In genomic region chr3:50616003-50616769, GRCh38 we compare ENCODE assay signal across 8 cellular contexts. TPM values are rescaled to one million over a fixed set of nuclear protein-coding genes. Genes with fewer than 3 reads are reported as not detected.
A peak's percentile ranks its signal among the peaks of the same experiment; 100 is the strongest.
DNase-seq lines count a peak whose midpoint lies in the region; ATAC-seq, FAIRE-seq and TF ChIP-seq lines count a peak whose summit lies in the region.

No MANE protein-coding gene starts in this region.

- H3K4me2 ChIP-seq in H1 (ENCODE audit: insufficient read depth in 1 of 2, low read depth in 2 of 2, low read length in 2 of 2) = peak overlapping the region; percentile 91 to 99

- H3K4me3 Mint-ChIP-seq in activated CD8-positive, alpha-beta memory T cell treated with anti-CD3 and anti-CD28 coated beads, Interleukin-2, amount 10 ng/mL, durations not matched to agents 7 days and 5 days = peak overlapping the region; percentile 88
- H3K4me3 Mint-ChIP-seq in memory B cell = peak overlapping the region; percentile 95

- WGBS in H1 (ENCODE audit: extremely low coverage in 1 of 2, insufficient coverage in 1 of 2, insufficient read length in 1 of 2, insufficient replicate concordance in 2 of 2, low coverage in 1 of 2, low lambda C conversion rate in 2 of 2, missing lambda C conversion rate in 1 of 2), 2 experiments = 11% methylated on average over 24 of the region's 24 CpGs; no CpG with 5 or more reads in 1 of the 2 experiments

- H3K79me2 ChIP-seq in H1 (ENCODE audit: control insufficient read depth in 1 of 2, insufficient read depth in 2 of 2, low read length in 2 of 2) = peaks cover 0 to 15% of the 10 kb centered on the region in 2 experiments; a peak in 1 of 4 replicates

- peak overlapping the region; percentile 6; the same call in 1 of the 2 replicates for H3K18ac ChIP-seq in H1 (ENCODE audit: extremely low read depth, low read length)

- H3K56ac ChIP-seq in H1 (replicated peaks; ENCODE audit: insufficient read length, low read depth, low read length) = no peak overlapping the region

- H3K9me3 ChIP-seq in H1 (ENCODE audit: insufficient read depth in 2 of 2, low read depth in 1 of 2, low read length in 1 of 2) = no peaks in the 10 kb centered on the region

- no peaks in the 10 kb centered on the region for H3K9me3 Mint-ChIP-seq in activated CD8-positive, alpha-beta memory T cell treated with anti-CD3 and anti-CD28 coated beads, Interleukin-2, amount 10 ng/mL, durations not matched to agents 7 days and 5 days (ENCODE audit: low read depth)
- H3K9me3 Mint-ChIP-seq in memory B cell = no peaks in the 10 kb centered on the region

- CTCF ChIA-PET in activated CD8-positive, alpha-beta memory T cell treated with anti-CD3 and anti-CD28 coated beads, Interleukin-2, amount 10 ng/mL, durations not matched to agents 7 days and 5 days (lab: Charles Lee) = interaction anchor here (0.5 to 25.1 kb wide), 37 partner anchors 8 to 1066 kb away, joined by 3 to 859 read pairs (median 5); partner anchors contain the start of genes C3orf18, HEMK1 and MANF
- CTCF ChIA-PET in H1 (lab: Charles Lee; ENCODE audit: partially characterized antibody) = interaction anchor here (0.6 to 50.4 kb wide), 45 partner anchors 13 to 777 kb away, joined by 3 to 1262 read pairs (median 4); partner anchors contain the start of genes C3orf18, DOCK3, HEMK1 and MANF

- POLR2A ChIA-PET in H1 (lab: Charles Lee; ENCODE audit: partially characterized antibody) = interaction anchor here (0.7 to 4.8 kb wide), 11 partner anchors 8 to 772 kb away, joined by 3 to 20 read pairs (median 5); partner anchors contain the start of gene MANF

- DNase-seq in AG20443 (ENCODE audit: low spot score) (peak; percentile 89), GM19238 (ENCODE audit: insufficient read length, low spot score) (peak; percentile 80), HT1080 (ENCODE audit: low read depth) (peak; percentile 78), NOMO-1 treated with DMSO at 0.1 percent for 48 hours (lab: John Stamatoyannopoulos, UW; ENCODE audit: unreplicated experiment) (peak; percentile 80), H1 (ENCODE audit: low read depth in 1 of 2, low spot score in 2 of 2) (peak; percentile 71 to 90), memory B cell (ENCODE audit: low spot score in 2 of 2) (peak; percentile 69 to 79)
- peak; percentile 91 for DNase-seq in activated CD8-positive, alpha-beta memory T cell treated with anti-CD3 and anti-CD28 coated beads, Interleukin-2, amount 10 ng/mL, durations not matched to agents 7 days and 5 days
- peak in 2 of 3 experiments; percentile 72 to 73 for DNase-seq in stimulated activated CD4-positive, alpha-beta T cell treated with anti-CD3 and anti-CD28 coated beads, TNF-alpha, amount 100 ng/mL, for 4 hours (ENCODE audit: low read depth in 3 of 3)

- H3K4me1 ChIP-seq in H1 (replicated peaks in 1 of 4; ENCODE audit: control insufficient read depth in 3 of 4, insufficient read depth in 4 of 4, low read length in 3 of 4) = peaks cover 0 to 17% (median 9%) of the 10 kb centered on the region in 4 experiments; a peak in 6 of 7 replicates

- no peak overlapping the region for H3K23ac ChIP-seq in H1 (ENCODE audit: insufficient read length)

- FAIRE-seq in H1 (lab: Jason Lieb, UNC) = peak; percentile 80

- H3K4ac ChIP-seq in H1 (replicated peaks; ENCODE audit: insufficient read length, low read depth, low read length) = no peak overlapping the region

- H3K27me3 ChIP-seq in H1 (replicated peaks in 1 of 4; ENCODE audit: control insufficient read depth in 3 of 4, extremely low read depth in 1 of 4, insufficient read depth in 3 of 4, low read length in 3 of 4) = peaks cover 3 to 24% (median 18%) of the 10 kb centered on the region in 4 experiments; a peak in 6 of 7 replicates

- H3K27me3 Mint-ChIP-seq in activated CD8-positive, alpha-beta memory T cell treated with anti-CD3 and anti-CD28 coated beads, Interleukin-2, amount 10 ng/mL, durations not matched to agents 7 days and 5 days = no peaks in the 10 kb centered on the region
- H3K27me3 Mint-ChIP-seq in memory B cell = no peaks in the 10 kb centered on the region

- TF ChIP-seq POLR2A in H1 (IDR thresholded peaks at IDR 0.05; ENCODE audit: control extremely low read depth in 1 of 2, low read depth in 2 of 2, low read length in 2 of 2) = no peak

- peak; percentile 100 for TF ChIP-seq RAD21 in H1 (IDR thresholded peaks at IDR 0.05 in 1 of 2, conservative IDR thresholded peaks at IDR 0.05 in 1 of 2; ENCODE audit: low read depth in 2 of 2, low read length in 2 of 2)

- H3K36me3 ChIP-seq in H1 (ENCODE audit: control insufficient read depth in 2 of 4, insufficient read depth in 4 of 4, low read length in 3 of 4) = no peaks in the 10 kb centered on the region

- no peak overlapping the region for H3K14ac ChIP-seq in H1 (ENCODE audit: insufficient read length)

- peaks cover 15% of the 10 kb centered on the region for H3K23me2 ChIP-seq in H1 (ENCODE audit: low read depth, low read length)

- H4K20me1 ChIP-seq in H1 (replicated peaks in 1 of 2; ENCODE audit: control insufficient read depth in 1 of 2, insufficient read depth in 2 of 2, low read length in 2 of 2) = peaks cover 4 to 13% of the 10 kb centered on the region in 2 experiments

- H3K9ac ChIP-seq in H1 (replicated peaks in 1 of 4; ENCODE audit: extremely low read depth in 1 of 4, low read depth in 3 of 4, low read length in 3 of 4) = no peak overlapping the region; a peak in 1 of 7 replicates

- H4K91ac ChIP-seq in H1 (replicated peaks; ENCODE audit: insufficient read length, low read length) = no peak overlapping the region

- peak overlapping the region; percentile 43 to 68 (median 65); a peak in 7 of 8 replicates for H3K4me3 ChIP-seq in H1 (ENCODE audit: extremely low read depth in 1 of 4, insufficient read depth in 2 of 4, low read depth in 3 of 4, low read length in 4 of 4)

- ATAC-seq in activated CD8-positive, alpha-beta memory T cell treated with anti-CD3 and anti-CD28 coated beads, Interleukin-2, amount 10 ng/mL, durations not matched to agents 7 days and 5 days = peak; percentile 15
- peak; percentile 62 for ATAC-seq in memory B cell (ENCODE audit: low read depth)

- no peak for TF ChIP-seq EP300 in H1 (IDR thresholded peaks at IDR 0.05; ENCODE audit: borderline replicate concordance in 1 of 2, low read depth in 2 of 2, low read length in 2 of 2)

- peak overlapping the region; percentile 90 for H3K27ac Mint-ChIP-seq in activated CD8-positive, alpha-beta memory T cell treated with anti-CD3 and anti-CD28 coated beads, Interleukin-2, amount 10 ng/mL, durations not matched to agents 7 days and 5 days
- H3K27ac Mint-ChIP-seq in memory B cell = peak overlapping the region; percentile 87

- H2AFZ ChIP-seq in H1 (ENCODE audit: low read length) = peak overlapping the region; percentile 29; the same call in 1 of the 2 replicates

- no peak overlapping the region for H2BK15ac ChIP-seq in H1 (ENCODE audit: low read length)

- no peak overlapping the region for H2AK5ac ChIP-seq in H1 (ENCODE audit: low read depth, low read length)

- H2BK20ac ChIP-seq in H1 (ENCODE audit: low read length) = no peak overlapping the region

- H2BK5ac ChIP-seq in H1 (ENCODE audit: low read depth, low read length) = no peak overlapping the region

- peaks cover 48% of the 10 kb centered on the region for H3K36me3 Mint-ChIP-seq in activated CD8-positive, alpha-beta memory T cell treated with anti-CD3 and anti-CD28 coated beads, Interleukin-2, amount 10 ng/mL, durations not matched to agents 7 days and 5 days
- H3K36me3 Mint-ChIP-seq in memory B cell = no peaks in the 10 kb centered on the region

- H4K8ac ChIP-seq in H1 (ENCODE audit: extremely low read depth, insufficient read depth, low read length) = no peak overlapping the region

- no peaks in the 10 kb centered on the region; the same call in 1 of the 2 replicates for H3K79me1 ChIP-seq in H1 (ENCODE audit: low read depth, low read length)

- TF ChIP-seq CTCF in H1 (IDR thresholded peaks at IDR 0.05; ENCODE audit: control extremely low read depth in 1 of 3, insufficient read depth in 1 of 3, low read depth in 1 of 3, low read length in 3 of 3) = peak in 2 of 3 experiments; percentile 98 to 100; a peak in 3 of 4 replicates

- no peak overlapping the region for H2BK120ac ChIP-seq in H1 (replicated peaks; ENCODE audit: low read depth, low read length)

- H3K27ac ChIP-seq in H1 (ENCODE audit: low read depth, low read length) = no peak overlapping the region

- no peak overlapping the region for H4K5ac ChIP-seq in H1 (ENCODE audit: insufficient read length, low read depth, low read length)

- 0 out of 2 replicates have a peak overlapping the region, but pooled peaks have one; percentile 6 for H2BK12ac ChIP-seq in H1 (ENCODE audit: low read depth, low read length)

- peaks cover 56% of the 10 kb centered on the region for H3K4me1 Mint-ChIP-seq in activated CD8-positive, alpha-beta memory T cell treated with anti-CD3 and anti-CD28 coated beads, Interleukin-2, amount 10 ng/mL, durations not matched to agents 7 days and 5 days
- peaks cover 40% of the 10 kb centered on the region for H3K4me1 Mint-ChIP-seq in memory B cell

RNA-seq across cellular contexts. Expression of gene MAPKAPK3, which starts 0.8 kb away (rescaled TPM):
- 123 and 168 TPM in 2 replicates for total RNA-seq in HT1080 (2014; rRNA removed; shearing (Covaris generic))
- polyA plus RNA-seq in HT1080 (2015; cell fraction: cytosol; rRNA removed) = 85.1 and 85.8 TPM in 2 replicates
- 45.2 and 48.8 TPM in 2 replicates for polyA plus RNA-seq in HT1080 (2015; cell fraction: nucleus; rRNA removed)
- total RNA-seq in activated CD8-positive, alpha-beta memory T cell treated with anti-CD3 and anti-CD28 coated beads, Interleukin-2, amount 10 ng/mL, durations not matched to agents 7 days and 5 days = 100 to 1,000 TPM; 156 to 175 TPM
- total RNA-seq in H1 (2021; fragmentation: NEBNext Ultra II Directional; extraction: Animal tissue kit (Norgen Biotek cat#: 25700)) = 52.7 and 65.4 TPM in 2 replicates
- polyA plus RNA-seq in H1 (2011; rRNA removed) = 87.9 and 99.8 TPM in 2 replicates
- 82.8 TPM for polyA plus RNA-seq in H1 (2011; cell fraction: cytosol; rRNA removed)
- polyA plus RNA-seq in H1 (2011; cell fraction: nucleus; rRNA removed) = 79.2 TPM
- 48.0 to 63.0 TPM (median 59.2 TPM) in 4 replicates for polyA plus RNA-seq in H1 (2012, experiment 1 of 2)
- 82.4 TPM for polyA plus RNA-seq in H1 (2012, experiment 2 of 2)
- 39.1 TPM for polyA plus RNA-seq in H1 (2013, experiment 1 of 2)
- 40.2 TPM for polyA plus RNA-seq in H1 (2013, experiment 2 of 2)
- polyA minus RNA-seq in H1 (2011; rRNA and poly(A)+ RNA removed) = 77.9 and 129 TPM in 2 replicates
- polyA minus RNA-seq in H1 (2011; cell fraction: cytosol; rRNA and poly(A)+ RNA removed) = 31.9 TPM
- 34.5 TPM for polyA minus RNA-seq in H1 (2011; cell fraction: nucleus; rRNA and poly(A)+ RNA removed)

RNA-seq across cellular contexts. Expression of gene CISH, which starts 4.6 kb away (rescaled TPM):
- 0.10 and 0.53 TPM in 2 replicates for total RNA-seq in HT1080 (2014; rRNA removed; shearing (Covaris generic))
- 0.52 and 0.73 TPM in 2 replicates for polyA plus RNA-seq in HT1080 (2015; cell fraction: cytosol; rRNA removed)
- 0.74 and 1.2 TPM in 2 replicates for polyA plus RNA-seq in HT1080 (2015; cell fraction: nucleus; rRNA removed)
- total RNA-seq in activated CD8-positive, alpha-beta memory T cell treated with anti-CD3 and anti-CD28 coated beads, Interleukin-2, amount 10 ng/mL, durations not matched to agents 7 days and 5 days = 100 to 1,000 TPM; 266 to 369 TPM
- total RNA-seq in H1 (2021; fragmentation: NEBNext Ultra II Directional; extraction: Animal tissue kit (Norgen Biotek cat#: 25700)) = 1.9 and 3.1 TPM in 2 replicates
- 2.2 and 3.0 TPM in 2 replicates for polyA plus RNA-seq in H1 (2011; rRNA removed)
- polyA plus RNA-seq in H1 (2011; cell fraction: cytosol; rRNA removed) = 1.0 TPM
- 1.6 TPM for polyA plus RNA-seq in H1 (2011; cell fraction: nucleus; rRNA removed)
- 1.4 to 2.6 TPM (median 1.8 TPM) in 4 replicates for polyA plus RNA-seq in H1 (2012, experiment 1 of 2)
- 1.7 TPM for polyA plus RNA-seq in H1 (2012, experiment 2 of 2)
- 1.7 TPM for polyA plus RNA-seq in H1 (2013, experiment 1 of 2)
- 1.7 TPM for polyA plus RNA-seq in H1 (2013, experiment 2 of 2)
- 1.8 TPM in 2 replicates for polyA minus RNA-seq in H1 (2011; rRNA and poly(A)+ RNA removed)
- 1.6 TPM for polyA minus RNA-seq in H1 (2011; cell fraction: cytosol; rRNA and poly(A)+ RNA removed)
- 2.2 TPM for polyA minus RNA-seq in H1 (2011; cell fraction: nucleus; rRNA and poly(A)+ RNA removed)

RNA-seq across cellular contexts. Expression of gene HEMK1, which starts 46.9 kb away (rescaled TPM):
- total RNA-seq in HT1080 (2014; rRNA removed; shearing (Covaris generic)) = 14.0 and 14.9 TPM in 2 replicates
- 15.3 and 18.0 TPM in 2 replicates for polyA plus RNA-seq in HT1080 (2015; cell fraction: cytosol; rRNA removed)
- polyA plus RNA-seq in HT1080 (2015; cell fraction: nucleus; rRNA removed) = 46.8 and 51.4 TPM in 2 replicates
- 10 to 100 TPM; 49.9 to 61.3 TPM for total RNA-seq in activated CD8-positive, alpha-beta memory T cell treated with anti-CD3 and anti-CD28 coated beads, Interleukin-2, amount 10 ng/mL, durations not matched to agents 7 days and 5 days
- total RNA-seq in H1 (2021; fragmentation: NEBNext Ultra II Directional; extraction: Animal tissue kit (Norgen Biotek cat#: 25700)) = 9.6 and 9.7 TPM in 2 replicates
- polyA plus RNA-seq in H1 (2011; rRNA removed) = 10.6 and 13.4 TPM in 2 replicates
- polyA plus RNA-seq in H1 (2011; cell fraction: cytosol; rRNA removed) = 13.2 TPM
- polyA plus RNA-seq in H1 (2011; cell fraction: nucleus; rRNA removed) = 26.4 TPM
- polyA plus RNA-seq in H1 (2012, experiment 1 of 2) = 7.1 to 12.4 TPM (median 9.2 TPM) in 4 replicates
- 10.5 TPM for polyA plus RNA-seq in H1 (2012, experiment 2 of 2)
- 9.5 TPM for polyA plus RNA-seq in H1 (2013, experiment 1 of 2)
- 8.7 TPM for polyA plus RNA-seq in H1 (2013, experiment 2 of 2)
- polyA minus RNA-seq in H1 (2011; rRNA and poly(A)+ RNA removed) = 8.1 and 9.2 TPM in 2 replicates
- polyA minus RNA-seq in H1 (2011; cell fraction: cytosol; rRNA and poly(A)+ RNA removed) = 3.8 TPM
- polyA minus RNA-seq in H1 (2011; cell fraction: nucleus; rRNA and poly(A)+ RNA removed) = 18.3 TPM

RNA-seq across cellular contexts. Expression of gene C3orf18, which starts 48.6 kb away (rescaled TPM):
- total RNA-seq in HT1080 (2014; rRNA removed; shearing (Covaris generic)) = 1.9 and 2.5 TPM in 2 replicates
- polyA plus RNA-seq in HT1080 (2015; cell fraction: cytosol; rRNA removed) = 1.2 and 1.3 TPM in 2 replicates
- polyA plus RNA-seq in HT1080 (2015; cell fraction: nucleus; rRNA removed) = 2.1 and 4.8 TPM in 2 replicates
- total RNA-seq in activated CD8-positive, alpha-beta memory T cell treated with anti-CD3 and anti-CD28 coated beads, Interleukin-2, amount 10 ng/mL, durations not matched to agents 7 days and 5 days = 10 to 100 TPM; 15.6 to 17.8 TPM
- total RNA-seq in H1 (2021; fragmentation: NEBNext Ultra II Directional; extraction: Animal tissue kit (Norgen Biotek cat#: 25700)) = 7.5 and 8.2 TPM in 2 replicates
- polyA plus RNA-seq in H1 (2011; rRNA removed) = 15.0 and 21.9 TPM in 2 replicates
- polyA plus RNA-seq in H1 (2011; cell fraction: cytosol; rRNA removed) = 15.7 TPM
- 25.8 TPM for polyA plus RNA-seq in H1 (2011; cell fraction: nucleus; rRNA removed)
- polyA plus RNA-seq in H1 (2012, experiment 1 of 2) = 7.4 to 15.9 TPM (median 11.4 TPM) in 4 replicates
- 6.3 TPM for polyA plus RNA-seq in H1 (2012, experiment 2 of 2)
- polyA plus RNA-seq in H1 (2013, experiment 1 of 2) = 4.8 TPM
- polyA plus RNA-seq in H1 (2013, experiment 2 of 2) = 3.9 TPM
- 12.0 and 13.5 TPM in 2 replicates for polyA minus RNA-seq in H1 (2011; rRNA and poly(A)+ RNA removed)
- polyA minus RNA-seq in H1 (2011; cell fraction: cytosol; rRNA and poly(A)+ RNA removed) = 5.3 TPM
- 5.2 TPM for polyA minus RNA-seq in H1 (2011; cell fraction: nucleus; rRNA and poly(A)+ RNA removed)

RNA-seq across cellular contexts. Expression of gene DOCK3, which starts 58.5 kb away (rescaled TPM):
- 1.4 TPM in 2 replicates for total RNA-seq in HT1080 (2014; rRNA removed; shearing (Covaris generic))
- polyA plus RNA-seq in HT1080 (2015; cell fraction: cytosol; rRNA removed) = 0.45 and 0.58 TPM in 2 replicates
- 1.8 TPM in 2 replicates for polyA plus RNA-seq in HT1080 (2015; cell fraction: nucleus; rRNA removed)
- total RNA-seq in activated CD8-positive, alpha-beta memory T cell treated with anti-CD3 and anti-CD28 coated beads, Interleukin-2, amount 10 ng/mL, durations not matched to agents 7 days and 5 days = 1 to 10 TPM; 3.4 to 4.1 TPM
- total RNA-seq in H1 (2021; fragmentation: NEBNext Ultra II Directional; extraction: Animal tissue kit (Norgen Biotek cat#: 25700)) = 4.6 and 5.0 TPM in 2 replicates
- polyA plus RNA-seq in H1 (2011; rRNA removed) = 2.7 and 3.6 TPM in 2 replicates
- 3.1 TPM for polyA plus RNA-seq in H1 (2011; cell fraction: cytosol; rRNA removed)
- polyA plus RNA-seq in H1 (2011; cell fraction: nucleus; rRNA removed) = 13.9 TPM
- 3.8 to 5.0 TPM (median 4.6 TPM) in 4 replicates for polyA plus RNA-seq in H1 (2012, experiment 1 of 2)
- polyA plus RNA-seq in H1 (2012, experiment 2 of 2) = 0.35 TPM
- 2.4 TPM for polyA plus RNA-seq in H1 (2013, experiment 1 of 2)
- polyA plus RNA-seq in H1 (2013, experiment 2 of 2) = 2.2 TPM
- 10.1 and 12.7 TPM in 2 replicates for polyA minus RNA-seq in H1 (2011; rRNA and poly(A)+ RNA removed)
- 3.2 TPM for polyA minus RNA-seq in H1 (2011; cell fraction: cytosol; rRNA and poly(A)+ RNA removed)
- 17.4 TPM for polyA minus RNA-seq in H1 (2011; cell fraction: nucleus; rRNA and poly(A)+ RNA removed)

Comparison
In these comparisons a context has a peak if more than half of its experiments do, and no peak if none do; other contexts are left out.
1. RNA of gene CISH, which starts 4.6 kb away (total RNA-seq): 266 to 369 TPM in activated CD8-positive, alpha-beta memory T cell treated with anti-CD3 and anti-CD28 coated beads, Interleukin-2, amount 10 ng/mL, durations not matched to agents 7 days and 5 days; 1.9 to 3.1 TPM in H1 and 0.10 to 0.53 TPM in HT1080; every median in the first group is over 10 times any median in the second.
2. Peak in every context shown above with its lines, with median percentiles within 50 percentile points of each other: DNase-seq.